ENCODE assay signal across 21 cellular contexts in the genomic region with DNA sequence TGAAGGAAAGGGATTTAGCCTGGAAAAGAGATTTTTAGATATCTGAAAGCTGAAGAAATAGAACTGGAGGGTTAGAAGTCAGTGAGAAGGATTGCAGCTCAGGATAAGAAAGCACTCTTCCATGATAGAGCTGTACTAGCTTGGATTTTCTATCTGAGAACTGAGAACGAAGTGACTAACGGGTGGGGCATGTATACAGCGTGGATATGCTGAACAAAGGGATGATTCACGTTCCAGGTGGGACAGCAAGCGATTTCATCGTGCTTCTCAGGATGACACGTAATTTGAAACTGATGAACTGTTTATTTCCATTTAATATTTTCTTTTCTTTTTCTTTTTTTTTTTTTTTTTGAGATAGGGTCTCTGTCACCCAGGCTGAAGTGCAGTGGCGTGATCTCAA. TPM values are rescaled to one million over a fixed set of nuclear protein-coding genes. Genes with fewer than 3 reads are reported as not detected.
A peak's percentile ranks its signal among the peaks of the same experiment; 100 is the strongest.
DNase-seq lines count a peak whose midpoint lies in the region; ATAC-seq, FAIRE-seq and TF ChIP-seq lines count a peak whose summit lies in the region.
"Had no signal": no experiment of that assay in that cellular context is flagged by ENCODE, and none has a peak within 500 bp of the region (broad histone marks: within the 10 kb centered on the region; RNA-seq: fewer than 3 reads in every experiment).

No MANE protein-coding gene starts in this region.

- no peak for FAIRE-seq in HepG2 (lab: Jason Lieb, UNC)
- FAIRE-seq: endometrium, GM18507 had no signal

- H3K4me2 ChIP-seq in HepG2 (ENCODE audit: low read depth, low read length): no peak overlapping the region
- H3K4me2 ChIP-seq: smooth muscle cell had no signal

- CTCF ChIA-PET in HepG2 (lab: Yijun Ruan, JAX; ENCODE audit: low intra/inter-chr PET ratio, low total read pairs): no interaction called here

- intact Hi-C loops in HepG2 (cut with micrococcal nuclease; ENCODE audit: unreplicated experiment) (no loop called here), left lung (cut with DNase I) (loop anchor here in 1 of 2 donors (5.0 kb wide), 1 partner anchor 181 kb away; no protein-coding TSS in a partner anchor)

- in situ Hi-C loops in astrocyte of the spinal cord (cut with HindIII; ENCODE audit: low sequenced_read_pairs) (no loop called here), HepG2 (cut with HindIII; ENCODE audit: extremely low pct_ligation_motif_present, low pct_unique_long_range_greater_than_20kb) (loop anchor here (25.0 kb wide), 1 partner anchor 371 kb away; no protein-coding TSS in a partner anchor)

- H3K36me3 Mint-ChIP-seq in stimulated activated naive CD8-positive, alpha-beta T cell treated with anti-CD3 and anti-CD28 coated beads, Interleukin-15, Interleukin-2, amounts not matched to agents 100 ng/mL and 50 ng/mL, for 24 hours (ENCODE audit: low read depth): peaks cover 26% of the 10 kb centered on the region
- H3K36me3 Mint-ChIP-seq: activated naive CD4-positive, alpha-beta T cell treated with anti-CD3 and anti-CD28 coated beads, Interleukin-2, amount 50 U/mL, for 24 hours; CD4-positive, CD25-positive, alpha-beta regulatory T cell; type B pancreatic cell had no signal

- H2AFZ ChIP-seq in HepG2 (ENCODE audit: low read length): no peak overlapping the region

- H3K4me1 Mint-ChIP-seq in stimulated activated naive CD8-positive, alpha-beta T cell treated with anti-CD3 and anti-CD28 coated beads, Interleukin-15, Interleukin-2, amounts not matched to agents 100 ng/mL and 50 ng/mL, for 24 hours (ENCODE audit: low read depth): peaks cover 68% of the 10 kb centered on the region

- H3K4me1 ChIP-seq in HepG2 (ENCODE audit: insufficient read depth, low read length): no peaks in the 10 kb centered on the region
- H3K4me1 ChIP-seq in left lung: peaks cover 0 to 26% of the 10 kb centered on the region in 2 donors

- TF ChIP-seq RAD21 in HepG2 (CRISPR knock-in tag; IDR thresholded peaks at IDR 0.05): no peak

- TF ChIP-seq EP300 in HepG2 (IDR thresholded peaks at IDR 0.05; ENCODE audit: low read depth in 2 of 2, low read length in 2 of 2) (no peak), HepG2 (CRISPR knock-in tag; IDR thresholded peaks at IDR 0.05; ENCODE audit: borderline replicate concordance) (no peak)

- no peak overlapping the region for H3K27ac Mint-ChIP-seq in stimulated activated naive CD8-positive, alpha-beta T cell treated with anti-CD3 and anti-CD28 coated beads, Interleukin-15, Interleukin-2, amounts not matched to agents 100 ng/mL and 50 ng/mL, for 24 hours
- H3K27ac Mint-ChIP-seq: activated naive CD4-positive, alpha-beta T cell treated with anti-CD3 and anti-CD28 coated beads, Interleukin-2, amount 50 U/mL, for 24 hours; CD4-positive, CD25-positive, alpha-beta regulatory T cell; type B pancreatic cell had no signal

- peaks cover 3% of the 10 kb centered on the region for H3K27me3 Mint-ChIP-seq in stimulated activated naive CD8-positive, alpha-beta T cell treated with anti-CD3 and anti-CD28 coated beads, Interleukin-15, Interleukin-2, amounts not matched to agents 100 ng/mL and 50 ng/mL, for 24 hours
- H3K27me3 Mint-ChIP-seq: activated naive CD4-positive, alpha-beta T cell treated with anti-CD3 and anti-CD28 coated beads, Interleukin-2, amount 50 U/mL, for 24 hours; CD4-positive, CD25-positive, alpha-beta regulatory T cell; central memory CD8-positive, alpha-beta T cell; type B pancreatic cell had no signal

- no peaks in the 10 kb centered on the region for H4K20me1 ChIP-seq in HepG2 (ENCODE audit: insufficient read depth, low read length)

- peak overlapping the region; percentile 29 for H3K4me3 Mint-ChIP-seq in stimulated activated naive CD8-positive, alpha-beta T cell treated with anti-CD3 and anti-CD28 coated beads, Interleukin-15, Interleukin-2, amounts not matched to agents 100 ng/mL and 50 ng/mL, for 24 hours
- H3K4me3 Mint-ChIP-seq: activated naive CD4-positive, alpha-beta T cell treated with anti-CD3 and anti-CD28 coated beads, Interleukin-2, amount 50 U/mL, for 24 hours; CD4-positive, CD25-positive, alpha-beta regulatory T cell; central memory CD8-positive, alpha-beta T cell; type B pancreatic cell had no signal

- no peaks in the 10 kb centered on the region for H3K9me3 ChIP-seq in HepG2 (ENCODE audit: low read length)
- H3K9me3 ChIP-seq in left lung: no peaks in the 10 kb centered on the region
- H3K9me3 ChIP-seq: heart left ventricle, mucosa of descending colon had no signal

- no peak for TF ChIP-seq CTCF in astrocyte of the spinal cord (IDR thresholded peaks at IDR 0.05; ENCODE audit: low read depth, low read length)
- TF ChIP-seq CTCF in HepG2 (CRISPR knock-in tag; IDR thresholded peaks at IDR 0.05): no peak
- TF ChIP-seq CTCF in left lung (IDR thresholded peaks at IDR 0.05): no peak

- H3K4me3 ChIP-seq in astrocyte of the spinal cord (ENCODE audit: low read depth, low read length) (no peak overlapping the region), HepG2 (replicated peaks in 1 of 3; ENCODE audit: insufficient read depth in 1 of 3, low read depth in 2 of 3, low read length in 3 of 3) (no peak overlapping the region), left lung (no peak overlapping the region)
- H3K4me3 ChIP-seq: heart left ventricle, mucosa of descending colon, smooth muscle cell had no signal

- no peak for TF ChIP-seq POLR2A in HepG2 (IDR thresholded peaks at IDR 0.05; ENCODE audit: insufficient read depth in 1 of 2, low read depth in 2 of 2, low read length in 2 of 2)

- POLR2A ChIA-PET in HepG2 (lab: Yijun Ruan, JAX): no interaction called here

- peak in 2 of 3 donors; percentile 8 to 16 for DNase-seq in stimulated activated CD4-positive, alpha-beta T cell treated with anti-CD3 and anti-CD28 coated beads, Interleukin-12 subunit alpha, Interleukin-12 subunit beta, amount 100 ng/mL, for 48 hours (ENCODE audit: low read depth in 2 of 3, low spot score in 1 of 3)
- DNase-seq in stimulated activated CD4-positive, alpha-beta T cell treated with anti-CD3 and anti-CD28 coated beads, Interleukin-4, amount 100 ng/mL, for 1 hour: no peak
- DNase-seq in HT1080 (ENCODE audit: low read depth) (peak; percentile 80), astrocyte of the spinal cord (ENCODE audit: low read depth, low spot score) (peak; percentile 23), iPS-NIHi11 (ENCODE audit: low spot score) (no peak), HepG2 (ENCODE audit: low spot score) (no peak), left lung (no peak)
- DNase-seq: CD4-positive, CD25-positive, alpha-beta regulatory T cell; heart left ventricle; kidney glomerular epithelial cell; mucosa of descending colon; NCI-H1436 treated with DMSO at 0.1 percent for 48 hours; NCI-H524 had no signal

- H3K9me3 Mint-ChIP-seq in stimulated activated naive CD8-positive, alpha-beta T cell treated with anti-CD3 and anti-CD28 coated beads, Interleukin-15, Interleukin-2, amounts not matched to agents 100 ng/mL and 50 ng/mL, for 24 hours: no peaks in the 10 kb centered on the region
- H3K9me3 Mint-ChIP-seq: activated naive CD4-positive, alpha-beta T cell treated with anti-CD3 and anti-CD28 coated beads, Interleukin-2, amount 50 U/mL, for 24 hours; CD4-positive, CD25-positive, alpha-beta regulatory T cell; central memory CD8-positive, alpha-beta T cell; type B pancreatic cell had no signal

- H3K79me2 ChIP-seq in HepG2 (ENCODE audit: insufficient read depth, low read length): no peaks in the 10 kb centered on the region

- H3K27ac ChIP-seq in HepG2 (ENCODE audit: extremely low read length, insufficient read depth, low read length) (no peak overlapping the region), left lung (no peak overlapping the region)
- H3K27ac ChIP-seq: heart left ventricle had no signal

- WGBS in HepG2 (ENCODE audit: low lambda C conversion rate): 2% methylated on average over 8 of the region's 8 CpGs

- no peak for ATAC-seq in HepG2
- no peak for ATAC-seq in left lung
- ATAC-seq: heart left ventricle, mucosa of descending colon, Panc1 had no signal

- peaks cover 0 to 21% of the 10 kb centered on the region in 2 experiments; a peak in 2 of 5 replicates for H3K27me3 ChIP-seq in HepG2 (ENCODE audit: control insufficient read depth in 1 of 2, insufficient read depth in 2 of 2, low read length in 2 of 2)
- H3K27me3 ChIP-seq in left lung: no peaks in the 10 kb centered on the region
- H3K27me3 ChIP-seq: heart left ventricle had no signal

- no peak overlapping the region for H3K9ac ChIP-seq in HepG2 (ENCODE audit: insufficient read depth, low read depth, low read length)

- no TSS peak for BruUV-seq in HepG2 (replicated peaks; lab: Mats Ljungman, UMichigan)

- H3K36me3 ChIP-seq in HepG2 (replicated peaks in 1 of 2; ENCODE audit: control insufficient read depth in 1 of 2, insufficient read depth in 2 of 2, low read length in 2 of 2) (no peaks in the 10 kb centered on the region), left lung (no peaks in the 10 kb centered on the region)

RNA-seq across cellular contexts. Expression of gene GRAMD1B, which starts 53.0 kb away (rescaled TPM):
- 61.0 and 70.9 TPM in 2 replicates for total RNA-seq in HT1080 (2014; rRNA removed; shearing (Covaris generic))
- polyA plus RNA-seq in HT1080 (2015; cell fraction: cytosol; rRNA removed): 66.2 and 68.6 TPM in 2 replicates
- polyA plus RNA-seq in HT1080 (2015; cell fraction: nucleus; rRNA removed): 136 and 138 TPM in 2 replicates
- total RNA-seq in HepG2 (2016; rRNA removed; fragmentation: Illumina TruSeq; extraction: Trizol): not detected in 2 replicates
- not detected in 2 replicates for total RNA-seq in HepG2 (2016; cell fraction: cytosol; rRNA removed; fragmentation: Illumina TruSeq; extraction: Trizol; ENCODE audit: low read depth)
- not detected in 2 replicates for total RNA-seq in HepG2 (2016; cell fraction: insoluble cytoplasmic fraction; rRNA removed; fragmentation: Illumina TruSeq; extraction: Trizol)
- total RNA-seq in HepG2 (2016; cell fraction: membrane; rRNA removed; fragmentation: Illumina TruSeq; extraction: Trizol): not detected in 2 replicates
- not detected in 2 replicates for total RNA-seq in HepG2 (2016; cell fraction: nucleus; rRNA removed; fragmentation: Illumina TruSeq; extraction: Trizol)
- polyA plus RNA-seq in HepG2 (2011; rRNA removed): 0.04 and 0.12 TPM in 2 replicates
- 0.03 and 0.04 TPM in 2 replicates for polyA plus RNA-seq in HepG2 (2011; cell fraction: cytosol; rRNA removed)
- 0.13 and 0.16 TPM in 2 replicates for polyA plus RNA-seq in HepG2 (2011; cell fraction: nucleus; rRNA removed)
- polyA plus RNA-seq in HepG2 (2012): 0.01 and 0.05 TPM in 2 replicates
- polyA plus RNA-seq in HepG2 (2016; cell fraction: cytosol; fragmentation: Illumina TruSeq; extraction: Trizol; ENCODE audit: low read depth): not detected in 2 replicates
- polyA plus RNA-seq in HepG2 (2016; cell fraction: insoluble cytoplasmic fraction; fragmentation: Illumina TruSeq; extraction: Trizol; ENCODE audit: low read depth): not detected in 2 replicates
- not detected in 2 replicates for polyA plus RNA-seq in HepG2 (2016; cell fraction: membrane; fragmentation: Illumina TruSeq; extraction: Trizol; ENCODE audit: low read depth)
- 0.11 TPM in 1 of 2 replicates, not detected in the other for polyA plus RNA-seq in HepG2 (2016; cell fraction: nucleus; fragmentation: Illumina TruSeq; extraction: Trizol; ENCODE audit: insufficient read depth, low read depth)
- polyA minus RNA-seq in HepG2 (2011; rRNA and poly(A)+ RNA removed; ENCODE audit: low replicate concordance): 131 TPM in 1 of 2 replicates, not detected in the other
- polyA minus RNA-seq in HepG2 (2011; cell fraction: cytosol; rRNA and poly(A)+ RNA removed): 0.44 TPM in 1 of 2 replicates, not detected in the other
- 0.12 and 0.64 TPM in 2 replicates for polyA minus RNA-seq in HepG2 (2011; cell fraction: nucleus; rRNA and poly(A)+ RNA removed)
- 1 to 10 TPM; 4.2 to 7.4 TPM for total RNA-seq in left lung

Comparison
In these comparisons a context has a peak if more than half of its experiments do, and no peak if none do; other contexts are left out.
1. DNase-seq: peak in stimulated activated CD4-positive, alpha-beta T cell treated with anti-CD3 and anti-CD28 coated beads, Interleukin-12 subunit alpha, Interleukin-12 subunit beta, amount 100 ng/mL, for 48 hours (2 of 3), HT1080 (single experiment) and astrocyte of the spinal cord (single experiment); none in stimulated activated CD4-positive, alpha-beta T cell treated with anti-CD3 and anti-CD28 coated beads, Interleukin-4, amount 100 ng/mL, for 1 hour (single experiment), iPS-NIHi11 (single experiment), HepG2 (single experiment) and left lung (0 of 2).